1 cellular context compared by ENCODE assay signal in genomic region chr6:10373642-10374359, GRCh38.
TF ChIP-seq lines count a peak whose summit lies in the region.

No MANE protein-coding gene starts in this region.

TF ChIP-seq in K562, 482 proteins besides CTCF, POLR2A, EP300 and RAD21 (continued from another document):
- peak; percentile 51 for TF ChIP-seq ZBTB40 (IDR thresholded peaks at IDR 0.05)
- no peak for TF ChIP-seq ZBTB40 (CRISPR knock-in tag; IDR thresholded peaks at IDR 0.05)
